12 cellular contexts compared by ENCODE assay signal in the genomic region with DNA sequence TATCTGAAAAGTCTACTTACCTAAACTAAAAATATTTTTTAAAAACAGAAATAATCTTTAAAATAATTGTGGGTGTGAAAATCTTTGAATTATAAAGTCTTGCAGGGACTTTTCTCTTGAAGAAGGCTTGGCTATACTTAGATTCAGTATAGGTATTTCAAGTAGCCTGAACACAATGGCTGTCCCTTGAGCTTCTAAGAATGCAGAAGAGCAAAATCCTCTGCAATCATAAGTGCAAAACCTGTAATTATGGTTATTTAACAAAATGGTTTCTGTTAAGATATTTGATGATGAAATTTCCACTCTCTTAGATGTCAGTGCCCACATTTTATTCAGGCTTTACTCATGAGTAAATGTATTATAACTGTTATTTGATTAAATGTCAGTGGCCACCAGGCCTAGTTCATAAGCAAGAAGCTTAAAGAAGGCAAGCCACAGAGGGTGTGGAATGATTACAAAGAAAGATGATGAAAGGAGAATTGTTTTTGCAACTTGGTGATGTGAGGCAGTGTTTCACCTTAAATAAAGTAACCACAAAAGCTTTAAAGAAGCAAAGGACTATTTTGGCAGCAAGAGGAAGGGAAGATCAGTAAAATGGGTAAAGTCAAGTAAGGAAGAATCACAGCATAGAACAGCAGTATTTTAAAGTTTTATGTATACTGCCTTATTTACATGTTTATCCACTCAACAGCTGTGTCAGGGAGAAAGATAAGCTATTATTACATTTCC.
DNase-seq lines count a peak whose midpoint lies in the region; ATAC-seq and TF ChIP-seq lines count a peak whose summit lies in the region.
"Had no signal": no experiment of that assay in that cellular context is flagged by ENCODE, and none has a peak within 500 bp of the region (broad histone marks: within the 10 kb centered on the region; RNA-seq: fewer than 3 reads in every experiment).

No MANE protein-coding gene starts in this region.

- H3K36me3 Mint-ChIP-seq in activated CD4-positive, alpha-beta memory T cell treated with anti-CD3 and anti-CD28 coated beads, Interleukin-2, amount 10 ng/mL, durations not matched to agents 7 days and 5 days (ENCODE audit: low read depth) = peaks cover 15% of the 10 kb centered on the region

- no peaks in the 10 kb centered on the region for H3K9me3 ChIP-seq in tibial artery
- H3K9me3 ChIP-seq: SK-N-SH had no signal

- H3K9me3 Mint-ChIP-seq in activated CD4-positive, alpha-beta memory T cell treated with anti-CD3 and anti-CD28 coated beads, Interleukin-2, amount 10 ng/mL, durations not matched to agents 7 days and 5 days = peaks cover 16% of the 10 kb centered on the region

- H3K4me3 ChIP-seq in tibial artery = no peak overlapping the region

- no peak for TF ChIP-seq CTCF in tibial artery (IDR thresholded peaks at IDR 0.05)

- DNase-seq in NCI-H2227 (lab: John Stamatoyannopoulos, UW; ENCODE audit: unreplicated experiment) = peak; percentile 16
- DNase-seq in NCI-H2227 treated with DMSO at 0.1 percent for 48 hours (lab: John Stamatoyannopoulos, UW) = no peak
- DNase-seq in activated CD4-positive, alpha-beta memory T cell treated with anti-CD3 and anti-CD28 coated beads, Interleukin-2, amount 10 ng/mL, durations not matched to agents 7 days and 5 days = no peak
- peak; percentile 27 for DNase-seq in myocyte (ENCODE audit: low read depth)
- no peak for DNase-seq in superior temporal gyrus (ENCODE audit: extremely low spot score)
- no peak for DNase-seq in tibial artery
- DNase-seq: GDM1, NCI-H2107, SK-N-SH had no signal

- POLR2A ChIA-PET in activated CD4-positive, alpha-beta memory T cell treated with anti-CD3 and anti-CD28 coated beads, Interleukin-2, amount 10 ng/mL, durations not matched to agents 7 days and 5 days (lab: Charles Lee) = interaction anchor here (1.2 to 1.5 kb wide), 7 partner anchors 9 to 443 kb away, joined by 3 to 11 read pairs (median 4); no protein-coding TSS in a partner anchor

- no peaks in the 10 kb centered on the region for H3K36me3 ChIP-seq in tibial artery

- H3K27me3 ChIP-seq in tibial artery = no peaks in the 10 kb centered on the region

- CTCF ChIA-PET in activated CD4-positive, alpha-beta memory T cell treated with anti-CD3 and anti-CD28 coated beads, Interleukin-2, amount 10 ng/mL, durations not matched to agents 7 days and 5 days (lab: Charles Lee) = interaction anchor here (0.5 to 1.1 kb wide), 3 partner anchors 25 to 443 kb away, joined by 3 to 4 read pairs (median 3); no protein-coding TSS in a partner anchor

- H3K27ac ChIP-seq in tibial artery = no peak overlapping the region

- ATAC-seq in HG02885 (IDR thresholded peaks at IDR 0.05; ENCODE audit: poor library complexity, unreplicated experiment) (peak; percentile 57), HG02981 (IDR thresholded peaks at IDR 0.05; ENCODE audit: unreplicated experiment) (no peak)
- ATAC-seq: left lobe of liver had no signal

- peak overlapping the region; percentile 0 for H3K4me3 Mint-ChIP-seq in activated CD4-positive, alpha-beta memory T cell treated with anti-CD3 and anti-CD28 coated beads, Interleukin-2, amount 10 ng/mL, durations not matched to agents 7 days and 5 days

- H3K4me1 ChIP-seq in tibial artery = peaks cover 0 to 5% (median 0%) of the 10 kb centered on the region in 4 donors

- no peaks in the 10 kb centered on the region for H3K27me3 Mint-ChIP-seq in activated CD4-positive, alpha-beta memory T cell treated with anti-CD3 and anti-CD28 coated beads, Interleukin-2, amount 10 ng/mL, durations not matched to agents 7 days and 5 days

- H3K4me1 Mint-ChIP-seq in activated CD4-positive, alpha-beta memory T cell treated with anti-CD3 and anti-CD28 coated beads, Interleukin-2, amount 10 ng/mL, durations not matched to agents 7 days and 5 days = peaks cover 15% of the 10 kb centered on the region

- intact Hi-C loops in tibial artery (cut with DNase I; ENCODE audit: low total_unique reads) = no loop called here

- H3K27ac Mint-ChIP-seq in activated CD4-positive, alpha-beta memory T cell treated with anti-CD3 and anti-CD28 coated beads, Interleukin-2, amount 10 ng/mL, durations not matched to agents 7 days and 5 days = peak overlapping the region; percentile 81

Comparison
In these comparisons a context has a peak if more than half of its experiments do, and no peak if none do; other contexts are left out.
1. DNase-seq: peak in NCI-H2227 (single experiment) and myocyte (single experiment); none in NCI-H2227 treated with DMSO at 0.1 percent for 48 hours (single experiment), activated CD4-positive, alpha-beta memory T cell treated with anti-CD3 and anti-CD28 coated beads, Interleukin-2, amount 10 ng/mL, durations not matched to agents 7 days and 5 days (single experiment), superior temporal gyrus (single experiment) and tibial artery (0 of 2).